Comparison of ENCODE assay signal across 1 cellular context in the genomic region with DNA sequence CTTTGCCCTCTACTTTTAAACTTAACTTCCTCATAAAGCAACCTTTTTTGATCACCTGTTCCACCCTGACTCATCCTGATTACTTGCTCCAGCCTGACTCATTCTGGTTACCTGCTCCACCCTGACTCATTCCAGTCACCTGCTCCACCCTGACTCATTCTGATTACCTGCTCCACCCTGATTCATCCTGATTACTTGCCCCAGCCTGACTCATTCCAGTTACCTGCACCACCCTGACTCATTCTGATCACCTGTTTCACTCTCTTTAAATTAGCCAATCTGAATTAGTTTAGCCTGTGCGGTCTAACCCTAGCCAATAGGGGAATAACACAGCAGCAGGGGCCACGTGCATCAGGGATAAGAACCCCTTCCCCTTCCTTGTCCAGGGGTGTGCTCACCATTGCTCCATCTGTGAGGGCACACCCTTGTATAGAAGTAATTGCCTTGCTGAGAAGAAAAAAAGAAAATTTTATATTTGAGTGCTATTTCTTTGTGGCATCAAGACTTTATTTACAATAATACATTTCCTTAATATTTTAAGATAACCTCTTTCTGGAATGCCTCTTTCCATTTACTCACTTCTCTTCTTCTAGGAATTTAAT.
TF ChIP-seq lines count a peak whose summit lies in the region.

No MANE protein-coding gene starts in this region.

TF ChIP-seq in HEK293T, 16 proteins besides CTCF, POLR2A, EP300 and RAD21 (continued from another document):
- TF ChIP-seq, protein P1, sequence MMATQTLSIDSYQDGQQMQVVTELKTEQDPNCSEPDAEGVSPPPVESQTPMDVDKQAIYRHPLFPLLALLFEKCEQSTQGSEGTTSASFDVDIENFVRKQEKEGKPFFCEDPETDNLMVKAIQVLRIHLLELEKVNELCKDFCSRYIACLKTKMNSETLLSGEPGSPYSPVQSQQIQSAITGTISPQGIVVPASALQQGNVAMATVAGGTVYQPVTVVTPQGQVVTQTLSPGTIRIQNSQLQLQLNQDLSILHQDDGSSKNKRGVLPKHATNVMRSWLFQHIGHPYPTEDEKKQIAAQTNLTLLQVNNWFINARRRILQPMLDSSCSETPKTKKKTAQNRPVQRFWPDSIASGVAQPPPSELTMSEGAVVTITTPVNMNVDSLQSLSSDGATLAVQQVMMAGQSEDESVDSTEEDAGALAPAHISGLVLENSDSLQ (IDR thresholded peaks at IDR 0.05): no peak
TF ChIP-seq in HEK293T: peak in this region for 0.
